In the genomic region with DNA sequence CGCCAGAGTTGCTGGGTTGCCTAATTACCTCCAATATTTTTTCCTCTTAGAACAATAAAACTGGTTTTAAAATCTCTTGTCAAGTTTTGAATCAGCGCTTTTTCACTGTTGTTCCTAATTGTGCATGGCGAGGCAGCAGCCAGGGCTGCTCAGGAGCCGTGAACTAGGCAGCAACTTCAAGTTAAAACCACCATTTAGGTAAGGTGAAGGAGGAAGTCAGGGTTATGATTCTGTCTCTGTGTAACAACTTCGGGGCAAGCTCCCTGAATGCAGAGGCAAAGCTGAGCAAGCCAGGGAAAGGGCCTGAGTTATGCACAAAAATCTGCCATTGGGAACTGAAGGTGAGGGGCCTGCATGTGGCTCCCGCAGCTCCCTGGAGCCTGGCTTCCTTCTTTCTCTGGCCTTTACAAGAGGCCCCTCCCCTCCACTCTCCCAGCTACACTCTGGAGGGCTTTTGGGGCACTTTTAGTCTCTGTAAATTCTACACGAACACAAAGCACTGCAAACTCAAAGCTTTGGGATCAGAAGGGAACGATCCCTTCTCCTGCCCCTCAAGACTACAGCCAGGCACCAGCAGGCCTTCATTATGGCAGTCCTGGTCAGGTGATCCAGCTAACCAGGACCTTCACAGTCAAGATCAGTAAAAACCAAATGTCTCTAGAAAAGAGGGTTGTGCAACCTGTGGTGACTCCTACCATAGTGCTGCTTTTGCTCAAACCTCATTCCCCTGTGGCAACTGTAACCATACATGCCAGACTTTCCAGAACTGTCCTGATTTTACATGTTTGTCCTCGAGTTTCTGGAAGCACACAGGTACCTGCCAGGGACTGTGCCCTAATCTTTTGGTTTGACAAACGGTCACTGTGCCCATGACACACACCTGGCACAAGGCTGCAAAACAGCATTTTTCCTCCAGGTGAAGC, we compare ENCODE assay signal across 8 cellular contexts.
DNase-seq lines count a peak whose midpoint lies in the region; ATAC-seq and TF ChIP-seq lines count a peak whose summit lies in the region.

No MANE protein-coding gene starts in this region.

- ATAC-seq in lung (ENCODE audit: insufficient read depth, low FRiP score), result no peak
- ATAC-seq in HG02870 (IDR thresholded peaks at IDR 0.05; ENCODE audit: unreplicated experiment), result no peak
- ATAC-seq in HG03469 (IDR thresholded peaks at IDR 0.05; ENCODE audit: unreplicated experiment), result no peak
- ATAC-seq in HG02938 (IDR thresholded peaks at IDR 0.05; ENCODE audit: unreplicated experiment), result no peak

- H3K4me3 Mint-ChIP-seq in activated naive CD4-positive, alpha-beta T cell treated with anti-CD3 and anti-CD28 coated beads, Interleukin-2, amount 50 U/mL, for 24 hours, result peak overlapping the region; percentile 97

- H3K9me3 Mint-ChIP-seq in activated naive CD4-positive, alpha-beta T cell treated with anti-CD3 and anti-CD28 coated beads, Interleukin-2, amount 50 U/mL, for 24 hours, result no peaks in the 10 kb centered on the region

- peaks cover 0 to 2% of the 10 kb centered on the region in 2 donors for H3K36me3 ChIP-seq in lung (ENCODE audit: control insufficient read depth in 2 of 2, insufficient read depth in 2 of 2, low read length in 2 of 2)
- H3K36me3 ChIP-seq in uterus, result no peaks in the 10 kb centered on the region

- H3K36me3 Mint-ChIP-seq in activated naive CD4-positive, alpha-beta T cell treated with anti-CD3 and anti-CD28 coated beads, Interleukin-2, amount 50 U/mL, for 24 hours, result no peaks in the 10 kb centered on the region

- intact Hi-C loops in uterus (cut with DNase I; ENCODE audit: low total_unique reads), result no loop called here

- no peak for TF ChIP-seq POLR2A in uterus (IDR thresholded peaks at IDR 0.05)

- no peaks in the 10 kb centered on the region for H3K27me3 Mint-ChIP-seq in activated naive CD4-positive, alpha-beta T cell treated with anti-CD3 and anti-CD28 coated beads, Interleukin-2, amount 50 U/mL, for 24 hours

- H3K4me1 ChIP-seq in lung (ENCODE audit: control insufficient read depth in 2 of 2, insufficient read depth in 2 of 2, low read length in 2 of 2), result peaks cover 26 to 35% of the 10 kb centered on the region in 2 donors
- H3K4me1 ChIP-seq in uterus, result peaks cover 28 to 32% of the 10 kb centered on the region in 2 donors

- H3K27me3 ChIP-seq in lung (ENCODE audit: control insufficient read depth, insufficient read depth) (no peaks in the 10 kb centered on the region), uterus (no peaks in the 10 kb centered on the region)

- no peak for DNase-seq in activated naive CD4-positive, alpha-beta T cell treated with Interleukin-2 at 50 U/mL for 16 hours
- DNase-seq in astrocyte of the spinal cord (ENCODE audit: low read depth, low spot score) (peak; percentile 35), lung (ENCODE audit: low spot score) (no peak), uterus (peak in 1 of 2 donors; percentile 66)

- H3K9me3 ChIP-seq in lung (ENCODE audit: control insufficient read depth in 2 of 2, insufficient read depth in 1 of 2, low read length in 1 of 2), result peaks cover 0 to 1% of the 10 kb centered on the region in 2 donors
- no peaks in the 10 kb centered on the region for H3K9me3 ChIP-seq in uterus

- peak overlapping the region; percentile 93 for H3K27ac Mint-ChIP-seq in activated naive CD4-positive, alpha-beta T cell treated with anti-CD3 and anti-CD28 coated beads, Interleukin-2, amount 50 U/mL, for 24 hours

- TF ChIP-seq CTCF in astrocyte of the spinal cord (IDR thresholded peaks at IDR 0.05; ENCODE audit: low read depth, low read length), result no peak
- TF ChIP-seq CTCF in lung (IDR thresholded peaks at IDR 0.05; ENCODE audit: control extremely low read depth, extremely low read depth), result no peak
- peak in 1 of 4 experiments; percentile 11 for TF ChIP-seq CTCF in uterus (IDR thresholded peaks at IDR 0.05)

- 34 to 40% methylated on average over 10 of the region's 10 CpGs for WGBS in lung, 2 donors

- peak overlapping the region; percentile 98 to 99 for H3K27ac ChIP-seq in lung (ENCODE audit: low read depth in 1 of 2, low read length in 1 of 2)
- H3K27ac ChIP-seq in uterus, result peak overlapping the region; percentile 98 to 100

- H3K4me3 ChIP-seq in astrocyte of the spinal cord (ENCODE audit: low read depth, low read length) (no peak overlapping the region), lung (no peak overlapping the region), uterus (no peak overlapping the region)

- peaks cover 71% of the 10 kb centered on the region for H3K4me1 Mint-ChIP-seq in activated naive CD4-positive, alpha-beta T cell treated with anti-CD3 and anti-CD28 coated beads, Interleukin-2, amount 50 U/mL, for 24 hours

- in situ Hi-C loops in astrocyte of the spinal cord (cut with HindIII; ENCODE audit: low sequenced_read_pairs), result no loop called here
